In the genomic region with DNA sequence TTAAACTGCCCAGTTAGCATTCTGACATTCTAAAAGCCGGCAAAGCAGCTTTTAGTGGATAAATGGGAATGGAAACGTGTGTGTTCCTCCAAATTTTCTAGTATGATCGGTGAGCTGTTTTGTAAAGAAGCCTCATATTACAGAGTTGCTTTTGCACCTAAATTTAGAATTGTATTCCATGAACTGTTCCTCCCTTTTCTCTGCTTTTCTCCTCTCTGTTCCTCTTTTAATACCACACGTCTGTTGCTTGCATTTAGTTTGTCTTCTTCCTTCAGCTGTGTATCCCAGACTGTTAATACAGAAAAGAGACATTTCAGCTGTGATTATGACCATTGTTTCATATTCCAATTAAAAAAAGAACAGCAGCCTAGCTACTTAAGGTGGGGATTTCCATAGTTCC, we compare ENCODE assay signal across 23 cellular contexts. TPM values are rescaled to one million over a fixed set of nuclear protein-coding genes. Genes with fewer than 3 reads are reported as not detected.
DNase-seq lines count a peak whose midpoint lies in the region; ATAC-seq, FAIRE-seq and TF ChIP-seq lines count a peak whose summit lies in the region.
"Had no signal": no experiment of that assay in that cellular context is flagged by ENCODE, and none has a peak within 500 bp of the region (broad histone marks: within the 10 kb centered on the region; RNA-seq: fewer than 3 reads in every experiment).

No MANE protein-coding gene starts in this region.

- no peak for TF ChIP-seq CTCF in heart left ventricle (IDR thresholded peaks at IDR 0.05)
- no peak for TF ChIP-seq CTCF in WTC11 (IDR thresholded peaks at IDR 0.05)
- TF ChIP-seq CTCF in transverse colon (IDR thresholded peaks at IDR 0.05), result no peak
- no peak for TF ChIP-seq CTCF in HepG2 (CRISPR knock-in tag; IDR thresholded peaks at IDR 0.05)
- no peak for TF ChIP-seq CTCF in uterus (IDR thresholded peaks at IDR 0.05)

- peaks cover 17% of the 10 kb centered on the region for H3K79me1 ChIP-seq in mesenchymal stem cell (replicated peaks; ENCODE audit: low read length, poor library complexity, severe bottlenecking)

- H3K4me3 ChIP-seq in heart left ventricle (peak overlapping the region in 2 of 12 donors; percentile 11), mesenchymal stem cell (ENCODE audit: insufficient read depth in 1 of 2, low read depth in 1 of 2, low read length in 2 of 2) (no peak overlapping the region), transverse colon (no peak overlapping the region), HepG2 (replicated peaks in 1 of 3; ENCODE audit: insufficient read depth in 1 of 3, low read depth in 2 of 3, low read length in 3 of 3) (no peak overlapping the region), uterus (no peak overlapping the region)
- H3K4me3 ChIP-seq: ascending aorta, colonic mucosa, lower lobe of right lung had no signal

- in situ Hi-C loops in transverse colon (cut with MboI; ENCODE audit: low pct_ligation_motif_present in 1 of 4, low pct_unique_long_range_greater_than_20kb in 1 of 4, low sequenced_read_pairs in 3 of 4), result loop anchor here (10.0 to 25.0 kb wide), 4 partner anchors 214 to 286 kb away; no protein-coding TSS in a partner anchor
- in situ Hi-C loops in HepG2 (cut with HindIII; ENCODE audit: extremely low pct_ligation_motif_present, low pct_unique_long_range_greater_than_20kb), result no loop called here

- TF ChIP-seq POLR2A in heart left ventricle (IDR thresholded peaks at IDR 0.05) (no peak), transverse colon (IDR thresholded peaks at IDR 0.05) (no peak), HepG2 (IDR thresholded peaks at IDR 0.05; ENCODE audit: insufficient read depth in 1 of 2, low read depth in 2 of 2, low read length in 2 of 2) (no peak), uterus (IDR thresholded peaks at IDR 0.05) (no peak)

- no peak for ATAC-seq in heart left ventricle
- no peak for ATAC-seq in WTC11
- ATAC-seq in HepG2, result no peak
- ATAC-seq: lower lobe of right lung; natural killer cell treated with Interleukin-12 subunit alpha and Interleukin-12 subunit beta and Interleukin-15 and Interleukin-18, amount 100 ng/mL, for 72 hours; stimulated activated effector memory CD8-positive, alpha-beta T cell treated with anti-CD3 and anti-CD28 coated beads, Interleukin-12 subunit alpha, Interleukin-12 subunit beta, amount 100 ng/mL, for 72 hours had no signal

- intact Hi-C loops in heart left ventricle (cut with DNase I), result loop anchor here in 4 of 10 donors (10.0 kb wide), 5 partner anchors 56 to 304 kb away; no protein-coding TSS in a partner anchor
- intact Hi-C loops in cardiac septum (cut with DNase I), result no loop called here
- intact Hi-C loops in transverse colon (cut with DNase I; ENCODE audit: low total_unique reads), result no loop called here
- intact Hi-C loops in HepG2 (cut with micrococcal nuclease; ENCODE audit: unreplicated experiment), result no loop called here
- intact Hi-C loops in uterus (cut with DNase I; ENCODE audit: low total_unique reads), result no loop called here

- no peak for TF ChIP-seq RAD21 in HepG2 (CRISPR knock-in tag; IDR thresholded peaks at IDR 0.05)

- H2AK5ac ChIP-seq in mesenchymal stem cell (ENCODE audit: low read length, severe bottlenecking), result no peak overlapping the region

- FAIRE-seq in HepG2 (lab: Jason Lieb, UNC), result no peak
- FAIRE-seq: endothelial cell of umbilical vein, frontal cortex, GM18507 had no signal

- CTCF ChIA-PET in WTC11 (lab: Charles Lee) (no interaction called here), HepG2 (lab: Yijun Ruan, JAX; ENCODE audit: low intra/inter-chr PET ratio, low total read pairs) (no interaction called here)

- H3K4me2 ChIP-seq in mesenchymal stem cell (ENCODE audit: low read length, poor library complexity, severe bottlenecking) (no peak overlapping the region), HepG2 (ENCODE audit: low read depth, low read length) (no peak overlapping the region)
- H3K4me2 ChIP-seq: KMS-11 had no signal

- H3K9me3 Mint-ChIP-seq in WTC11, result no peaks in the 10 kb centered on the region
- H3K9me3 Mint-ChIP-seq: natural killer cell treated with Interleukin-12 subunit alpha and Interleukin-12 subunit beta and Interleukin-15 and Interleukin-18, amount 100 ng/mL, for 72 hours; stimulated activated effector memory CD8-positive, alpha-beta T cell treated with anti-CD3 and anti-CD28 coated beads, Interleukin-12 subunit alpha, Interleukin-12 subunit beta, amount 100 ng/mL, for 72 hours had no signal

- no peak overlapping the region for H2BK5ac ChIP-seq in mesenchymal stem cell (ENCODE audit: low read depth, low read length, poor library complexity, severe bottlenecking)

- no peaks in the 10 kb centered on the region for H4K20me1 ChIP-seq in HepG2 (ENCODE audit: insufficient read depth, low read length)

- H3K9ac ChIP-seq in mesenchymal stem cell (ENCODE audit: low read length) (peak overlapping the region; percentile 6), HepG2 (ENCODE audit: insufficient read depth, low read depth, low read length) (no peak overlapping the region)
- H3K9ac ChIP-seq: KMS-11 had no signal

- no peaks in the 10 kb centered on the region for H3K27me3 Mint-ChIP-seq in WTC11 (ENCODE audit: low read depth)
- H3K27me3 Mint-ChIP-seq: activated CD4-positive, alpha-beta T cell treated with anti-CD3 and anti-CD28 coated beads, Interleukin-2, amount 10 ng/mL, durations not matched to agents 7 days and 5 days; natural killer cell treated with Interleukin-12 subunit alpha and Interleukin-12 subunit beta and Interleukin-15 and Interleukin-18, amount 100 ng/mL, for 72 hours had no signal

- DNase-seq in heart left ventricle, result no peak
- no peak for DNase-seq in cardiac septum (ENCODE audit: low spot score)
- no peak for DNase-seq in WTC11 (ENCODE audit: low spot score)
- no peak for DNase-seq in mesenchymal stem cell
- DNase-seq in transverse colon, result no peak
- DNase-seq in NK-92 (lab: John Stamatoyannopoulos, UW; ENCODE audit: unreplicated experiment), result no peak
- no peak for DNase-seq in HepG2 (ENCODE audit: low spot score)
- DNase-seq in uterus, result no peak
- DNase-seq: activated CD4-positive, alpha-beta T cell treated with anti-CD3 and anti-CD28 coated beads, Interleukin-2, amount 10 ng/mL, durations not matched to agents 7 days and 5 days; activated CD8-positive, alpha-beta memory T cell treated with anti-CD3 and anti-CD28 coated beads, Interleukin-2, amount 50 U/mL, for 4 hours; colonic mucosa; DND-41; lower lobe of right lung; NCI-H1105 treated with DMSO at 0.1 percent for 48 hours; NCI-H69; OCI-M1 had no signal

- H3K9me3 ChIP-seq in heart left ventricle (no peaks in the 10 kb centered on the region), mesenchymal stem cell (ENCODE audit: control insufficient read depth, low read length) (no peaks in the 10 kb centered on the region), transverse colon (no peaks in the 10 kb centered on the region), HepG2 (ENCODE audit: low read length) (no peaks in the 10 kb centered on the region), uterus (no peaks in the 10 kb centered on the region)
- H3K9me3 ChIP-seq: ascending aorta, colonic mucosa, lower lobe of right lung had no signal

- peaks cover 28% of the 10 kb centered on the region for H3K4me1 Mint-ChIP-seq in WTC11

- no peak overlapping the region for H2BK15ac ChIP-seq in mesenchymal stem cell (ENCODE audit: low read depth, poor library complexity, severe bottlenecking)

- H3K18ac ChIP-seq in mesenchymal stem cell (ENCODE audit: low read depth in 1 of 2, low read length in 2 of 2), result no peak overlapping the region

- peaks cover 14% of the 10 kb centered on the region for H3K79me2 ChIP-seq in HepG2 (ENCODE audit: insufficient read depth, low read length)

- TF ChIP-seq EP300 in transverse colon (IDR thresholded peaks at IDR 0.05; ENCODE audit: low read depth) (no peak), HepG2 (IDR thresholded peaks at IDR 0.05; ENCODE audit: low read depth in 2 of 2, low read length in 2 of 2) (no peak), HepG2 (CRISPR knock-in tag; IDR thresholded peaks at IDR 0.05; ENCODE audit: borderline replicate concordance) (no peak)

- H3K4me3 Mint-ChIP-seq in WTC11, result no peak overlapping the region
- H3K4me3 Mint-ChIP-seq: activated CD4-positive, alpha-beta T cell treated with anti-CD3 and anti-CD28 coated beads, Interleukin-2, amount 10 ng/mL, durations not matched to agents 7 days and 5 days; natural killer cell treated with Interleukin-12 subunit alpha and Interleukin-12 subunit beta and Interleukin-15 and Interleukin-18, amount 100 ng/mL, for 72 hours; stimulated activated effector memory CD8-positive, alpha-beta T cell treated with anti-CD3 and anti-CD28 coated beads, Interleukin-12 subunit alpha, Interleukin-12 subunit beta, amount 100 ng/mL, for 72 hours had no signal

- WGBS in heart left ventricle, 4 donors, result 26 to 34% (median 32%) methylated on average over 4 of the region's 4 CpGs
- 72% methylated on average over 2 of the region's 4 CpGs for WGBS in mesenchymal stem cell
- WGBS in transverse colon (ENCODE audit: low coverage in 1 of 2), 2 donors, result 59 to 73% methylated on average over 4 of the region's 4 CpGs
- 96% methylated on average over 4 of the region's 4 CpGs for WGBS in HepG2 (ENCODE audit: low lambda C conversion rate)

- no TSS peak for BruUV-seq in HepG2 (replicated peaks; lab: Mats Ljungman, UMichigan)

- H3K36me3 ChIP-seq in heart left ventricle (peaks cover 0 to 74% (median 34%) of the 10 kb centered on the region in 9 donors), mesenchymal stem cell (ENCODE audit: control insufficient read depth in 1 of 2, insufficient read depth in 2 of 2, low read depth in 1 of 2, low read length in 2 of 2) (peaks cover 20 to 64% of the 10 kb centered on the region in 2 experiments), transverse colon (peaks cover 0 to 20% (median 0%) of the 10 kb centered on the region in 4 donors), HepG2 (replicated peaks in 1 of 2; ENCODE audit: control insufficient read depth in 1 of 2, insufficient read depth in 2 of 2, low read length in 2 of 2) (peaks cover 11 to 25% of the 10 kb centered on the region in 2 experiments; a peak in 4 of 5 replicates), uterus (no peaks in the 10 kb centered on the region)

- peak overlapping the region; percentile 51; the same call in 1 of the 2 replicates for H3K27ac Mint-ChIP-seq in WTC11
- H3K27ac Mint-ChIP-seq: activated CD4-positive, alpha-beta T cell treated with anti-CD3 and anti-CD28 coated beads, Interleukin-2, amount 10 ng/mL, durations not matched to agents 7 days and 5 days; stimulated activated effector memory CD8-positive, alpha-beta T cell treated with anti-CD3 and anti-CD28 coated beads, Interleukin-12 subunit alpha, Interleukin-12 subunit beta, amount 100 ng/mL, for 72 hours had no signal

- H3K27me3 ChIP-seq in heart left ventricle, result no peaks in the 10 kb centered on the region
- H3K27me3 ChIP-seq in mesenchymal stem cell (ENCODE audit: control insufficient read depth in 1 of 2, insufficient read depth in 1 of 2, low read length in 2 of 2), result no peaks in the 10 kb centered on the region
- H3K27me3 ChIP-seq in transverse colon, result no peaks in the 10 kb centered on the region
- no peaks in the 10 kb centered on the region for H3K27me3 ChIP-seq in HepG2 (ENCODE audit: control insufficient read depth in 1 of 2, insufficient read depth in 2 of 2, low read length in 2 of 2)
- no peaks in the 10 kb centered on the region for H3K27me3 ChIP-seq in uterus
- H3K27me3 ChIP-seq: ascending aorta, colonic mucosa had no signal

- H4K91ac ChIP-seq in mesenchymal stem cell (ENCODE audit: low read length), result no peak overlapping the region

- H3K23ac ChIP-seq in mesenchymal stem cell (ENCODE audit: low read length in 2 of 2), result no peak overlapping the region

- peaks cover 2 to 97% (median 80%) of the 10 kb centered on the region in 12 donors for H3K4me1 ChIP-seq in heart left ventricle
- peaks cover 1% of the 10 kb centered on the region for H3K4me1 ChIP-seq in mesenchymal stem cell (ENCODE audit: control insufficient read depth, insufficient read depth, low read depth, low read length)
- peaks cover 6 to 52% (median 16%) of the 10 kb centered on the region in 4 donors for H3K4me1 ChIP-seq in transverse colon
- H3K4me1 ChIP-seq in HepG2 (ENCODE audit: insufficient read depth, low read length), result no peaks in the 10 kb centered on the region
- peaks cover 0 to 21% of the 10 kb centered on the region in 2 donors for H3K4me1 ChIP-seq in uterus
- H3K4me1 ChIP-seq: colonic mucosa had no signal

- no peak overlapping the region for H3K4ac ChIP-seq in mesenchymal stem cell (ENCODE audit: low read depth in 1 of 2, low read length in 2 of 2)

- no peak overlapping the region for H3K14ac ChIP-seq in mesenchymal stem cell (ENCODE audit: low read length in 2 of 2)

- H4K8ac ChIP-seq in mesenchymal stem cell (ENCODE audit: low read length), result no peak overlapping the region

- POLR2A ChIA-PET in WTC11 (lab: Charles Lee), result interaction anchor here (1.4 kb wide), 1 partner anchor 11 kb away, joined by 4 read pairs; a partner anchor contains a TSS
- POLR2A ChIA-PET in HepG2 (lab: Yijun Ruan, JAX), result no interaction called here

- H3K27ac ChIP-seq in heart left ventricle (peak overlapping the region in 11 of 12 donors; percentile 7 to 76 (median 44)), mesenchymal stem cell (ENCODE audit: low read length, poor library complexity, severe bottlenecking) (no peak overlapping the region), transverse colon (peak overlapping the region in 3 of 4 donors; percentile 12 to 44 (median 37)), HepG2 (ENCODE audit: extremely low read length, insufficient read depth, low read length) (no peak overlapping the region), uterus (peak overlapping the region in 1 of 2 donors; percentile 67)
- H3K27ac ChIP-seq: ascending aorta, colonic mucosa, KMS-11, lower lobe of right lung had no signal

- no peak overlapping the region for H2BK12ac ChIP-seq in mesenchymal stem cell (ENCODE audit: low read length in 2 of 2)

- no peak overlapping the region for H2AFZ ChIP-seq in mesenchymal stem cell (ENCODE audit: low read depth, low read length)
- no peak overlapping the region for H2AFZ ChIP-seq in HepG2 (ENCODE audit: low read length)

- no peak overlapping the region for H2BK120ac ChIP-seq in mesenchymal stem cell (ENCODE audit: low read depth, low read length)

- peaks cover 32% of the 10 kb centered on the region for H3K36me3 Mint-ChIP-seq in WTC11

RNA-seq across cellular contexts. Expression of a gene that starts 10.8 kb away (rescaled TPM):
- 10 to 100 TPM; 30.5 to 62.9 (median 37.9) TPM for total RNA-seq in heart left ventricle
- 10 to 100 TPM in 1 of 2 donors, 1 to 10 TPM in 1; 7.8 to 24.4 TPM for polyA plus RNA-seq in heart left ventricle
- total RNA-seq in cardiac septum, result 56.0 TPM
- total RNA-seq in WTC11 (2021), result 32.7 to 38.1 TPM (median 36.1 TPM) in 3 replicates
- 16.8 TPM for polyA plus RNA-seq in mesenchymal stem cell (2013, experiment 1 of 2)
- polyA plus RNA-seq in mesenchymal stem cell (2013, experiment 2 of 2), result 16.8 TPM
- total RNA-seq in transverse colon, result 100 to 1,000 TPM in 2 of 4 donors, 10 to 100 TPM in 2; 26.9 to 147 (median 96.6) TPM
- 10.1 and 11.5 TPM in 2 replicates for total RNA-seq in HepG2 (2016; rRNA removed; fragmentation: Illumina TruSeq; extraction: Trizol)
- 0.62 and 0.81 TPM in 2 replicates for total RNA-seq in HepG2 (2016; cell fraction: cytosol; rRNA removed; fragmentation: Illumina TruSeq; extraction: Trizol; ENCODE audit: low read depth)
- total RNA-seq in HepG2 (2016; cell fraction: insoluble cytoplasmic fraction; rRNA removed; fragmentation: Illumina TruSeq; extraction: Trizol), result 9.8 and 11.5 TPM in 2 replicates
- total RNA-seq in HepG2 (2016; cell fraction: membrane; rRNA removed; fragmentation: Illumina TruSeq; extraction: Trizol), result 4.4 and 5.2 TPM in 2 replicates
- total RNA-seq in HepG2 (2016; cell fraction: nucleus; rRNA removed; fragmentation: Illumina TruSeq; extraction: Trizol), result 11.0 and 12.1 TPM in 2 replicates
- polyA plus RNA-seq in HepG2 (2011; rRNA removed), result 8.2 and 9.3 TPM in 2 replicates
- polyA plus RNA-seq in HepG2 (2011; cell fraction: cytosol; rRNA removed), result 7.3 and 8.2 TPM in 2 replicates
- polyA plus RNA-seq in HepG2 (2011; cell fraction: nucleus; rRNA removed), result 8.6 and 9.9 TPM in 2 replicates
- polyA plus RNA-seq in HepG2 (2012), result 5.3 and 6.0 TPM in 2 replicates
- polyA plus RNA-seq in HepG2 (2016; cell fraction: cytosol; fragmentation: Illumina TruSeq; extraction: Trizol; ENCODE audit: low read depth), result 0.89 and 1.4 TPM in 2 replicates
- 6.8 and 9.2 TPM in 2 replicates for polyA plus RNA-seq in HepG2 (2016; cell fraction: insoluble cytoplasmic fraction; fragmentation: Illumina TruSeq; extraction: Trizol; ENCODE audit: low read depth)
- 2.1 and 2.6 TPM in 2 replicates for polyA plus RNA-seq in HepG2 (2016; cell fraction: membrane; fragmentation: Illumina TruSeq; extraction: Trizol; ENCODE audit: low read depth)
- 9.5 and 10.2 TPM in 2 replicates for polyA plus RNA-seq in HepG2 (2016; cell fraction: nucleus; fragmentation: Illumina TruSeq; extraction: Trizol; ENCODE audit: insufficient read depth, low read depth)
- 33.7 and 36.3 TPM in 2 replicates for polyA minus RNA-seq in HepG2 (2011; rRNA and poly(A)+ RNA removed; ENCODE audit: low replicate concordance)
- 10.1 and 14.8 TPM in 2 replicates for polyA minus RNA-seq in HepG2 (2011; cell fraction: cytosol; rRNA and poly(A)+ RNA removed)
- polyA minus RNA-seq in HepG2 (2011; cell fraction: nucleus; rRNA and poly(A)+ RNA removed), result 18.7 and 29.2 TPM in 2 replicates
- total RNA-seq in uterus, result 10 to 100 TPM; 21.5 to 59.7 (median 34.7) TPM

Comparison
In these comparisons a context has a peak if more than half of its experiments do, and no peak if none do; other contexts are left out.
1. H3K27ac ChIP-seq: peak in heart left ventricle (11 of 12) and transverse colon (3 of 4); none in mesenchymal stem cell (single experiment) and HepG2 (single experiment).